Comparison of ENCODE assay signal across 1 cellular context in the genomic region with DNA sequence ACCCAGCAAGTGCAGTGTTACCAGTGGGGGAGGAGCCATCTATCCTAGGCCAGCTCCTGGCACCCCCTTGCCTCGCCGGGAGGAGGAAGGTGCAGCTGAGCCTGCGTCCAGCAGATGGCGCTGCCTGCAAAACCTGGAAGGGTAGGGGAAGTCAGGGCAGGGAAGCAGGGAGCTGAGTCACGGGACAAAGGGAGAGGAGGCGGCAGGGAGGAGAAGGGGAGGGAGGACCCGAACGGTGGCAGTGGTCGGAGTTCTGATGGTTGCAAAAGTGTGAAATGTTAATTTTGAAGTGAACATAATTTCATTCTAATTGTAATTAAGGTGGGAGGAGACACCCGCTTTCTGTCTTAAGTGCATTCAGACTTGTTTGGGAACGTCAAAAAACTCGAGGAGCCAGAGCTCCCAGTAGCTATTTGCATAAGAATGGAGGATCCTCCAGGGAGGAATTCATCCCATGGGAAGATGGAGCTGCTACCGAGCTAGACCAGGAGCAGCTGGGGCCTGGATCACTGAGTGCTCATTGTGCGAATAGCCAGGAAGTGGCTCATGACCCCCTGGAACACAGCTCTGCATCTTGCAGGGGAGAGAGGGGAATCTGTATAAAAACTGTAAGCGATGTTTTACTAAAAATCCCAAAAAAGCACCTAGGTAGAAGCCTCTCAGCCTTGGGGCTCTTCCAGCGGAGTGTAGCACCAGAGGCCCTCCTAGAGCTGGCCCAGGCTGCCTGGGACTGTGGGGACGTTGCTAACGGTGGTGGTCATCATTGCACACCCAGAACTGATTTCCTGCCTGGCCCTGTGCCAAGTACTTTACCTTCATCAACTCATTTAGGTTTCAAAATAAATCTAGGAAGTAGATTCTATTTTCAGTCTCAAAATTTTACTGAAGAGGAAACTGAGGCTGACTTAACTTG.
TF ChIP-seq lines count a peak whose summit lies in the region.

No MANE protein-coding gene starts in this region.

TF ChIP-seq in SK-N-SH, 30 proteins besides CTCF, POLR2A, EP300 and RAD21 (continued from another document):
- TF ChIP-seq USF2 (IDR thresholded peaks at IDR 0.05; ENCODE audit: borderline replicate concordance, low read depth, low read length): no peak
- TF ChIP-seq RCOR1 (IDR thresholded peaks at IDR 0.05; ENCODE audit: low read length): no peak
TF ChIP-seq in SK-N-SH: peak in this region for 6.
